8 cellular contexts compared by ENCODE assay signal in the genomic region with DNA sequence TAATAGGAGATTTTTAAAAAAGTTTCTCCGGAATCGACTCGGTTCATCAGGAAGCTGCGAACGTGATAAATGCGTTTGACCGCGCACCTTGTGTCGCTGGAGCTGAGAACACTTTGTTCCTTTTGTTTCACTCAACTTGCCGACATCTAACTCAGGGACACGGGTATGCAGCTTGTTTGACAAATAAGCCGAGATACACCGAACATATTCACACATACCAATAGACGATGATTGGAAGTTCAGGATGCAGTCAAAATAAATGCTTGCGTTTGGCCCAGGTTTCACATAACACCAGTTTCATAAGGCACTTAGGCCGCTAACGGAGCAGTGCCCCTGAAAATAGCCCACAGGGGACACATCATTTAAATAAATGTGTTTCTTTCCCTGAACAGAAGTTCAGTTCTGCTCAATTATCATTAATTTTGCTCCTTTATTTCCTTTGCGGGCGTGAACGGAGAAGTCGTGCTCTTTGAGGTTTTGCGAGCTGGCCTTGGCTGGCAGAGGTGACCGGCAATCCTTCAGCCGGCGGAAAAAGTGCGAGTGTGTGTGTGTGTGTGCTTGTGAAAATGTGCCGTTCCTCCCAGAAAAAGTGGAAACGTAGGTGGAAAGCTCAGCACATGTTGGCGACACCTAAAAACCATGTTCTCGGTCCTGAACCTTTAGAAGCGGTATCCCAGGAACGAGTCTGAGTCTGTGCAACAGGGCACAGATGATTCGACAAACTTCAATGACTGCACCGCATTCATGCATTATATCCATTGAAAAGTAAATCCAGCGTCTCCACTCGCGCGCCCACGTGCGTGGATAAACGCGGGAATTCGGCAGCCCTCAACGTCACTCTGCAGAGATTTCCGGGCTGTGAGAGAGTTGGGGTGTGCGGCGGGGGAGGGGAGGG. TPM values are rescaled to one million over a fixed set of nuclear protein-coding genes. Genes with fewer than 3 reads are reported as not detected.
DNase-seq lines count a peak whose midpoint lies in the region; ATAC-seq and TF ChIP-seq lines count a peak whose summit lies in the region.

No MANE protein-coding gene starts in this region.

- H3K9me3 ChIP-seq in heart left ventricle (no peaks in the 10 kb centered on the region), mesenchymal stem cell (ENCODE audit: control insufficient read depth, low read length) (no peaks in the 10 kb centered on the region), aorta (ENCODE audit: control insufficient read depth, low read length) (no peaks in the 10 kb centered on the region)

- H3K4me2 ChIP-seq in mesenchymal stem cell (ENCODE audit: low read length, poor library complexity, severe bottlenecking) = peak overlapping the region; percentile 44

- no peak overlapping the region for H2BK5ac ChIP-seq in mesenchymal stem cell (ENCODE audit: low read depth, low read length, poor library complexity, severe bottlenecking)

- peaks cover 2% of the 10 kb centered on the region for H3K79me1 ChIP-seq in mesenchymal stem cell (replicated peaks; ENCODE audit: low read length, poor library complexity, severe bottlenecking)

- 30 to 62% (median 35%) methylated on average over 32 to 47 of the region's 47 CpGs for WGBS in heart left ventricle, 4 donors
- 12% methylated on average over 45 of the region's 47 CpGs for WGBS in mesenchymal stem cell
- 20 to 25% methylated on average over 47 of the region's 47 CpGs for WGBS in aorta, 2 donors

- H3K27ac ChIP-seq in heart left ventricle = peak overlapping the region in 1 of 12 donors; percentile 66
- peak overlapping the region; percentile 21 for H3K27ac ChIP-seq in mesenchymal stem cell (ENCODE audit: low read length, poor library complexity, severe bottlenecking)
- no peak overlapping the region for H3K27ac ChIP-seq in aorta (ENCODE audit: low read depth in 1 of 2, low read length in 2 of 2)

- H2AK5ac ChIP-seq in mesenchymal stem cell (ENCODE audit: low read length, severe bottlenecking) = no peak overlapping the region

- intact Hi-C loops in heart left ventricle (cut with DNase I) = loop anchor here in 2 of 10 donors (10.0 kb wide), 1 partner anchor 112 kb away; no protein-coding TSS in a partner anchor
- intact Hi-C loops in Right ventricle myocardium inferior (cut with DNase I) = loop anchor here (10.0 kb wide), 1 partner anchor 112 kb away; no protein-coding TSS in a partner anchor
- intact Hi-C loops in aorta (cut with DNase I) = no loop called here

- no peak overlapping the region for H2BK15ac ChIP-seq in mesenchymal stem cell (ENCODE audit: low read depth, poor library complexity, severe bottlenecking)

- peak in 1 of 4 donors; percentile 31 for ATAC-seq in heart left ventricle
- ATAC-seq in Right ventricle myocardium inferior = no peak
- ATAC-seq in aorta (ENCODE audit: low FRiP score) = no peak

- peaks cover 0 to 72% (median 15%) of the 10 kb centered on the region in 9 donors for H3K27me3 ChIP-seq in heart left ventricle
- H3K27me3 ChIP-seq in mesenchymal stem cell (ENCODE audit: control insufficient read depth in 1 of 2, insufficient read depth in 1 of 2, low read length in 2 of 2) = peaks cover 0 to 65% of the 10 kb centered on the region in 2 experiments
- peaks cover 0 to 3% of the 10 kb centered on the region in 2 donors for H3K27me3 ChIP-seq in aorta (ENCODE audit: control insufficient read depth in 1 of 2, insufficient read depth in 2 of 2, low read length in 1 of 2)

- no peak overlapping the region for H3K18ac ChIP-seq in mesenchymal stem cell (ENCODE audit: low read depth in 1 of 2, low read length in 2 of 2)

- TF ChIP-seq POLR2A in heart left ventricle (IDR thresholded peaks at IDR 0.05) = no peak

- no peak overlapping the region for H2BK120ac ChIP-seq in mesenchymal stem cell (ENCODE audit: low read depth, low read length)

- no peak overlapping the region for H2BK12ac ChIP-seq in mesenchymal stem cell (ENCODE audit: low read length in 2 of 2)

- no peak overlapping the region for H4K8ac ChIP-seq in mesenchymal stem cell (ENCODE audit: low read length)

- no peak overlapping the region for H3K14ac ChIP-seq in mesenchymal stem cell (ENCODE audit: low read length in 2 of 2)

- peaks cover 0 to 34% (median 12%) of the 10 kb centered on the region in 12 donors for H3K4me1 ChIP-seq in heart left ventricle
- peaks cover 12% of the 10 kb centered on the region for H3K4me1 ChIP-seq in mesenchymal stem cell (ENCODE audit: control insufficient read depth, insufficient read depth, low read depth, low read length)
- no peaks in the 10 kb centered on the region for H3K4me1 ChIP-seq in aorta (ENCODE audit: control insufficient read depth in 1 of 2, insufficient read depth in 2 of 2, low read length in 2 of 2)

- H2AFZ ChIP-seq in mesenchymal stem cell (ENCODE audit: low read depth, low read length) = no peak overlapping the region

- no peak overlapping the region for H3K9ac ChIP-seq in mesenchymal stem cell (ENCODE audit: low read length)

- peak overlapping the region; percentile 46 to 73 (median 62) for H3K4me3 ChIP-seq in heart left ventricle
- peak overlapping the region; percentile 75 to 83 for H3K4me3 ChIP-seq in mesenchymal stem cell (ENCODE audit: insufficient read depth in 1 of 2, low read depth in 1 of 2, low read length in 2 of 2)
- H3K4me3 ChIP-seq in aorta (ENCODE audit: low read length in 2 of 2) = peak overlapping the region; percentile 20 to 27

- no peak overlapping the region for H3K4ac ChIP-seq in mesenchymal stem cell (ENCODE audit: low read depth in 1 of 2, low read length in 2 of 2)

- H3K36me3 ChIP-seq in heart left ventricle (no peaks in the 10 kb centered on the region), mesenchymal stem cell (ENCODE audit: control insufficient read depth in 1 of 2, insufficient read depth in 2 of 2, low read depth in 1 of 2, low read length in 2 of 2) (peaks cover 0 to 8% of the 10 kb centered on the region in 2 experiments), aorta (ENCODE audit: control insufficient read depth in 1 of 2, insufficient read depth in 2 of 2, low read length in 1 of 2) (no peaks in the 10 kb centered on the region)

- no peak for TF ChIP-seq CTCF in heart left ventricle (IDR thresholded peaks at IDR 0.05)

- no peak for DNase-seq in heart left ventricle
- DNase-seq in Right ventricle myocardium inferior (ENCODE audit: missing footprints) = no peak
- peak; percentile 11 for DNase-seq in amniotic epithelial cell (ENCODE audit: low read depth)
- peak; percentile 22 for DNase-seq in mesenchymal stem cell
- no peak for DNase-seq in aorta
- no peak for DNase-seq in mucosa of gallbladder (ENCODE audit: low spot score)
- DNase-seq in T1000 (lab: John Stamatoyannopoulos, UW) = no peak
- no peak for DNase-seq in MV-4-11 (lab: John Stamatoyannopoulos, UW)

- no peak overlapping the region for H4K91ac ChIP-seq in mesenchymal stem cell (ENCODE audit: low read length)

- no peak overlapping the region for H3K23ac ChIP-seq in mesenchymal stem cell (ENCODE audit: low read length in 2 of 2)

RNA-seq across cellular contexts. Expression of a gene that starts 0.7 kb away (rescaled TPM):
- total RNA-seq in heart left ventricle = 10 to 100 TPM in 2 of 9 donors, 1 to 10 TPM in 7; 1.2 to 16.4 (median 1.8) TPM
- 1 to 10 TPM; 7.2 to 9.6 TPM for polyA plus RNA-seq in heart left ventricle
- 5.5 TPM for total RNA-seq in Right ventricle myocardium inferior
- polyA plus RNA-seq in mesenchymal stem cell (2013, experiment 1 of 2) = 1.1 TPM
- 1.2 TPM for polyA plus RNA-seq in mesenchymal stem cell (2013, experiment 2 of 2)
- total RNA-seq in aorta = 1 to 10 TPM; 2.1 to 5.5 TPM
- polyA plus RNA-seq in aorta = 1 to 10 TPM; 3.3 to 3.6 TPM
- total RNA-seq in mucosa of gallbladder = 0.58 TPM

Comparison
In these comparisons a context has a peak if more than half of its experiments do, and no peak if none do; other contexts are left out.
1. DNase-seq: peak in amniotic epithelial cell (single experiment) and mesenchymal stem cell (single experiment); none in heart left ventricle (0 of 5), Right ventricle myocardium inferior (single experiment), aorta (0 of 2), mucosa of gallbladder (single experiment), T1000 (single experiment) and MV-4-11 (single experiment).
2. H3K4me3 ChIP-seq: peak in every context shown above with its lines; median percentile 79 in mesenchymal stem cell; 62 in heart left ventricle; 24 in aorta.